In genomic region chr15:40322531-40323238, GRCh38 we compare ENCODE assay signal across 1 cellular context.
TF ChIP-seq lines count a peak whose summit lies in the region.

No MANE protein-coding gene starts in this region.

TF ChIP-seq in GM23338, 12 proteins besides CTCF, POLR2A, EP300 and RAD21 (continued from another document):
- TF ChIP-seq ZNF462 (CRISPR knock-in tag; IDR thresholded peaks at IDR 0.05) (no peak), NANOG (IDR thresholded peaks at IDR 0.05; ENCODE audit: borderline replicate concordance) (no peak), JUNB (IDR thresholded peaks at IDR 0.05; ENCODE audit: unreplicated experiment) (no peak), POLR2AphosphoS5 (IDR thresholded peaks at IDR 0.05; ENCODE audit: low read depth) (no peak)
TF ChIP-seq in GM23338: peak in this region for 0.
